ENCODE assay signal across 12 cellular contexts in genomic region chr3:49023775-49024174, GRCh38. TPM values are rescaled to one million over a fixed set of nuclear protein-coding genes. Genes with fewer than 3 reads are reported as not detected.
DNase-seq lines count a peak whose midpoint lies in the region; ATAC-seq and TF ChIP-seq lines count a peak whose summit lies in the region.
"Had no signal": no experiment of that assay in that cellular context is flagged by ENCODE, and none has a peak within 500 bp of the region (broad histone marks: within the 10 kb centered on the region; RNA-seq: fewer than 3 reads in every experiment).

No MANE protein-coding gene starts in this region.

- H3K4me1 ChIP-seq in breast epithelium: peaks cover 9 to 24% of the 10 kb centered on the region in 2 donors

- intact Hi-C loops in MCF 10A (cut with micrococcal nuclease) (loop anchor here (10.0 kb wide), 1 partner anchor 131 kb away; no protein-coding TSS in a partner anchor), breast epithelium (cut with DNase I; ENCODE audit: low total_unique reads) (no loop called here), left cardiac atrium (cut with DNase I) (no loop called here)

- CTCF ChIA-PET in MCF 10A (lab: Yijun Ruan, JAX): interaction anchor here (0.6 to 2.7 kb wide), 6 partner anchors 8 to 778 kb away, joined by 3 to 14 read pairs (median 6); partner anchors contain the start of gene USP19

- POLR2A ChIA-PET in MCF 10A (lab: Yijun Ruan, JAX): interaction anchor here (0.6 to 9.9 kb wide), 6 partner anchors 8 to 335 kb away, joined by 3 to 251 read pairs (median 66); partner anchors contain the start of genes P4HTM, QRICH1 and WDR6

- no peak overlapping the region for H3K4me3 ChIP-seq in breast epithelium
- no peak overlapping the region for H3K4me3 ChIP-seq in brain microvascular endothelial cell (ENCODE audit: low read depth, low read length)

- H3K27me3 ChIP-seq in breast epithelium (no peaks in the 10 kb centered on the region), brain microvascular endothelial cell (replicated peaks) (no peaks in the 10 kb centered on the region)

- H3K9me3 ChIP-seq in breast epithelium: no peaks in the 10 kb centered on the region

- H3K27ac ChIP-seq in breast epithelium: no peak overlapping the region
- H3K27ac ChIP-seq in VCaP: peak overlapping the region; percentile 99
- H3K27ac ChIP-seq in brain microvascular endothelial cell: no peak overlapping the region

- no TSS peak for BruUV-seq in MCF 10A (replicated peaks; lab: Mats Ljungman, UMichigan)

- H3K9me3 Mint-ChIP-seq in MCF 10A (ENCODE audit: unreplicated experiment): no peaks in the 10 kb centered on the region
- H3K9me3 Mint-ChIP-seq in effector memory CD8-positive, alpha-beta T cell: no peaks in the 10 kb centered on the region

- peak overlapping the region; percentile 89 for H3K4me3 Mint-ChIP-seq in MCF 10A (ENCODE audit: unreplicated experiment)
- peak overlapping the region; percentile 91 to 96 for H3K4me3 Mint-ChIP-seq in effector memory CD8-positive, alpha-beta T cell

- H3K36me3 ChIP-seq in breast epithelium (peaks cover 4% of the 10 kb centered on the region), brain microvascular endothelial cell (replicated peaks) (peaks cover 37% of the 10 kb centered on the region)

- H3K27me3 Mint-ChIP-seq in MCF 10A (ENCODE audit: insufficient read depth, unreplicated experiment): no peaks in the 10 kb centered on the region
- no peaks in the 10 kb centered on the region for H3K27me3 Mint-ChIP-seq in effector memory CD8-positive, alpha-beta T cell

- peaks cover 26% of the 10 kb centered on the region for H3K4me1 Mint-ChIP-seq in MCF 10A (ENCODE audit: insufficient read depth, unreplicated experiment)
- H3K4me1 Mint-ChIP-seq in effector memory CD8-positive, alpha-beta T cell (ENCODE audit: low read depth in 2 of 2): peaks cover 33 to 36% of the 10 kb centered on the region in 2 donors

- no peak for DNase-seq in MCF 10A (ENCODE audit: unreplicated experiment)
- DNase-seq in breast epithelium (ENCODE audit: low spot score in 2 of 2): no peak
- no peak for DNase-seq in effector memory CD8-positive, alpha-beta T cell
- DNase-seq in NK-92 (lab: John Stamatoyannopoulos, UW; ENCODE audit: unreplicated experiment): no peak
- DNase-seq in COLO668 (lab: John Stamatoyannopoulos, UW; ENCODE audit: unreplicated experiment): no peak
- DNase-seq in left cardiac atrium: no peak
- no peak for DNase-seq in brain microvascular endothelial cell
- DNase-seq: AML-193, kidney glomerular epithelial cell, NCI-H1694, NCI-H526 had no signal

- no peak for TF ChIP-seq CTCF in MCF 10A (IDR thresholded peaks at IDR 0.05; ENCODE audit: unreplicated experiment)
- no peak for TF ChIP-seq CTCF in breast epithelium (IDR thresholded peaks at IDR 0.05)
- no peak for TF ChIP-seq CTCF in VCaP (conservative IDR thresholded peaks at IDR 0.05)
- no peak for TF ChIP-seq CTCF in brain microvascular endothelial cell (IDR thresholded peaks at IDR 0.05; ENCODE audit: low read depth, low read length, missing control alignments)

- in situ Hi-C loops in brain microvascular endothelial cell (cut with HindIII; ENCODE audit: low pct_ligation_motif_present, low sequenced_read_pairs): no loop called here

- peak overlapping the region; percentile 69 for H3K27ac Mint-ChIP-seq in MCF 10A (ENCODE audit: low read depth, unreplicated experiment)
- peak overlapping the region in 1 of 2 donors; percentile 69 for H3K27ac Mint-ChIP-seq in effector memory CD8-positive, alpha-beta T cell

- no peak for TF ChIP-seq POLR2A in breast epithelium (IDR thresholded peaks at IDR 0.05)

- peaks cover 77% of the 10 kb centered on the region for H3K36me3 Mint-ChIP-seq in MCF 10A (ENCODE audit: insufficient read depth, unreplicated experiment)
- H3K36me3 Mint-ChIP-seq in effector memory CD8-positive, alpha-beta T cell (ENCODE audit: insufficient read depth): peaks cover 76% of the 10 kb centered on the region

- no peak for ATAC-seq in effector memory CD8-positive, alpha-beta T cell (replicated peaks)
- ATAC-seq in left cardiac atrium: no peak

RNA-seq across cellular contexts. Expression of gene NDUFAF3, which starts 1.9 kb away (rescaled TPM):
- 77.8 and 86.5 TPM in 2 replicates for total RNA-seq in MCF 10A (2022)
- 100 to 1,000 TPM; 151 to 171 (median 164) TPM for total RNA-seq in breast epithelium
- 100 to 1,000 TPM; 135 to 138 TPM for total RNA-seq in left cardiac atrium

RNA-seq across cellular contexts. Expression of gene DALRD3, which starts 5.4 kb away (rescaled TPM):
- total RNA-seq in MCF 10A (2022): 41.8 and 42.7 TPM in 2 replicates
- total RNA-seq in breast epithelium: 10 to 100 TPM; 27.5 to 48.4 (median 37.7) TPM
- 10 to 100 TPM in 1 of 2 donors, 1 to 10 TPM in 1; 9.8 to 10.1 TPM for total RNA-seq in left cardiac atrium

RNA-seq across cellular contexts. Expression of gene IMPDH2, which starts 5.4 kb away (rescaled TPM):
- total RNA-seq in MCF 10A (2022) (317 and 476 TPM in 2 replicates), breast epithelium (100 to 1,000 TPM; 123 to 216 (median 178) TPM), left cardiac atrium (10 to 100 TPM; 60.2 to 71.3 TPM)

RNA-seq across cellular contexts. Expression of gene WDR6, which starts 16.6 kb away (rescaled TPM):
- total RNA-seq in MCF 10A (2022) (112 and 116 TPM in 2 replicates), breast epithelium (100 to 1,000 TPM in 2 of 3 donors, 10 to 100 TPM in 1; 57.9 to 143 (median 135) TPM), left cardiac atrium (10 to 100 TPM; 76.1 to 77.1 TPM)

RNA-seq across cellular contexts. Expression of gene P4HTM, which starts 33.7 kb away (rescaled TPM):
- total RNA-seq in MCF 10A (2022) (18.8 and 26.1 TPM in 2 replicates), breast epithelium (10 to 100 TPM; 29.9 to 59.7 (median 58.7) TPM), left cardiac atrium (10 to 100 TPM; 32.8 to 33.9 TPM)
